ENCODE assay signal across 8 cellular contexts in genomic region chr20:62405981-62406513, GRCh38. TPM values are rescaled to one million over a fixed set of nuclear protein-coding genes. Genes with fewer than 3 reads are reported as not detected.
DNase-seq lines count a peak whose midpoint lies in the region; ATAC-seq and TF ChIP-seq lines count a peak whose summit lies in the region.

No MANE protein-coding gene starts in this region.

- no peak for TF ChIP-seq POLR2A in gastroesophageal sphincter (IDR thresholded peaks at IDR 0.05)

- H3K27ac Mint-ChIP-seq in T-helper 17 cell: peak overlapping the region; percentile 67

- no peaks in the 10 kb centered on the region for H3K36me3 Mint-ChIP-seq in T-helper 17 cell (ENCODE audit: low read depth)

- peaks cover 0 to 51% (median 27%) of the 10 kb centered on the region in 3 donors for H3K4me1 ChIP-seq in gastroesophageal sphincter

- 54% methylated on average over 5 of the region's 10 CpGs; no CpG with 5 or more reads in 1 of the 2 donors for WGBS in gastroesophageal sphincter (ENCODE audit: low coverage in 1 of 2), 2 donors

- H3K4me3 ChIP-seq in GM12864 (ENCODE audit: low read depth, low read length): peak overlapping the region; percentile 64
- H3K4me3 ChIP-seq in gastroesophageal sphincter: peak overlapping the region; percentile 70 to 78
- peak overlapping the region; percentile 62 for H3K4me3 ChIP-seq in retinal pigment epithelial cell (ENCODE audit: low read length)

- no peaks in the 10 kb centered on the region for H3K27me3 Mint-ChIP-seq in T-helper 17 cell

- H3K27ac ChIP-seq in gastroesophageal sphincter: peak overlapping the region in 3 of 4 donors; percentile 73 to 81 (median 78)

- TF ChIP-seq EP300 in gastroesophageal sphincter (IDR thresholded peaks at IDR 0.05): no peak

- H3K4me3 Mint-ChIP-seq in T-helper 17 cell: peak overlapping the region; percentile 83

- peaks cover 24% of the 10 kb centered on the region for H3K4me1 Mint-ChIP-seq in T-helper 17 cell

- H3K36me3 ChIP-seq in gastroesophageal sphincter: peaks cover 0 to 18% of the 10 kb centered on the region in 2 donors

- H3K9me3 ChIP-seq in T-helper 17 cell (ENCODE audit: control insufficient read depth, low read length, poor library complexity, severe bottlenecking) (no peaks in the 10 kb centered on the region), gastroesophageal sphincter (no peaks in the 10 kb centered on the region)

- DNase-seq in GM12864 (ENCODE audit: low read depth) (no peak), T-helper 17 cell (no peak), retinal pigment epithelial cell (ENCODE audit: low read depth) (no peak), KG1 (lab: John Stamatoyannopoulos, UW) (no peak)

- ATAC-seq in T-helper 17 cell (no peak), gastroesophageal sphincter (no peak), GM21529 (IDR thresholded peaks at IDR 0.05; ENCODE audit: unreplicated experiment) (no peak), HG03108 (IDR thresholded peaks at IDR 0.05; ENCODE audit: unreplicated experiment) (no peak), HG02884 (IDR thresholded peaks at IDR 0.05; ENCODE audit: unreplicated experiment) (no peak)

- no peak for TF ChIP-seq CTCF in GM12864 (IDR thresholded peaks at IDR 0.05; ENCODE audit: low read depth, low read length, missing control alignments)
- TF ChIP-seq CTCF in gastroesophageal sphincter (IDR thresholded peaks at IDR 0.05): no peak
- TF ChIP-seq CTCF in retinal pigment epithelial cell (conservative IDR thresholded peaks at IDR 0.05; ENCODE audit: low read depth, low read length): no peak

- no peaks in the 10 kb centered on the region for H3K27me3 ChIP-seq in gastroesophageal sphincter

RNA-seq across cellular contexts. Expression of gene CABLES2, which starts 1.0 kb away (rescaled TPM):
- total RNA-seq in T-helper 17 cell (1 to 10 TPM; 4.5 to 5.6 TPM), gastroesophageal sphincter (1 to 10 TPM; 2.7 to 9.8 (median 3.8) TPM)

RNA-seq across cellular contexts. Expression of gene RPS21, which starts 19.1 kb away (rescaled TPM):
- total RNA-seq in T-helper 17 cell: 1,000 to 10,000 TPM; 2,821 to 2,836 TPM
- 1,000 to 10,000 TPM in 3 of 4 donors, 100 to 1,000 TPM in 1; 383 to 2,881 (median 2,372) TPM for total RNA-seq in gastroesophageal sphincter

RNA-seq across cellular contexts. Expression of gene RBBP8NL, which starts 21.3 kb away (rescaled TPM):
- not detected for total RNA-seq in T-helper 17 cell
- total RNA-seq in gastroesophageal sphincter: under 1 TPM in 1 of 4 donors, not detected in 3; 0.20 TPM

RNA-seq across cellular contexts. Expression of gene LAMA5, which starts 38.9 kb away (rescaled TPM):
- total RNA-seq in T-helper 17 cell (under 1 TPM; 0.50 to 0.72 TPM), gastroesophageal sphincter (100 to 1,000 TPM in 3 of 4 donors, 10 to 100 TPM in 1; 58.6 to 259 (median 172) TPM)
